In the genomic region with DNA sequence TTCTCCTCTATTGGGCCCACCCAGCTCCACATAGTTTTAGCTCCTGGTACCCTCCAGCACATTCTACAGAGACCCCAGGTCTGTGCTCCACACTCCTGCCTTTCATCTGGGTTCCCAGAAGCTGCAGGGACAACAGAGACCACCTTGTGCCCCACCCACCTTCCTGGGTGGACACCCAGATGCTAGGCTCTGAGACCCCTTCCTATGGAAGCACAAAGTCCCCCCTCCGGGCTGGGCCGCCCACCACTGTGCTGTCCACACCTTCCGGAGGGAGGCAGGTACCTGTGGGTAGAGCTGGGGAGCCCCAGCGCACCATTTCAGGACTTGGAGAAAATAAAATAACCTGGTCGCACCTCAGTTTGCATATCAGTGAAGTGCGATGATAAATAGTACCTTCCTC, we compare ENCODE assay signal across 14 cellular contexts.
A peak's percentile ranks its signal among the peaks of the same experiment; 100 is the strongest.
DNase-seq lines count a peak whose midpoint lies in the region; ATAC-seq and TF ChIP-seq lines count a peak whose summit lies in the region.
"Had no signal": no experiment of that assay in that cellular context is flagged by ENCODE, and none has a peak within 500 bp of the region (broad histone marks: within the 10 kb centered on the region; RNA-seq: fewer than 3 reads in every experiment).

No MANE protein-coding gene starts in this region.

- H3K4me1 Mint-ChIP-seq in activated naive CD8-positive, alpha-beta T cell treated with anti-CD3 and anti-CD28 coated beads, Interleukin-2, amount 50 U/mL, for 24 hours, result no peaks in the 10 kb centered on the region
- H3K4me1 Mint-ChIP-seq in activated naive CD8-positive, alpha-beta T cell treated with anti-CD3 and anti-CD28 coated beads for 36 hours, result no peaks in the 10 kb centered on the region
- peaks cover 31% of the 10 kb centered on the region for H3K4me1 Mint-ChIP-seq in glutamatergic neuron (ENCODE audit: low read depth, unreplicated experiment)
- H3K4me1 Mint-ChIP-seq: CD8-positive, alpha-beta memory T cell had no signal

- no peaks in the 10 kb centered on the region for H3K36me3 Mint-ChIP-seq in activated naive CD8-positive, alpha-beta T cell treated with anti-CD3 and anti-CD28 coated beads, Interleukin-2, amount 50 U/mL, for 24 hours (ENCODE audit: low read depth)
- H3K36me3 Mint-ChIP-seq in activated naive CD8-positive, alpha-beta T cell treated with anti-CD3 and anti-CD28 coated beads for 36 hours, result no peaks in the 10 kb centered on the region
- no peaks in the 10 kb centered on the region for H3K36me3 Mint-ChIP-seq in glutamatergic neuron (ENCODE audit: unreplicated experiment)
- H3K36me3 Mint-ChIP-seq: CD8-positive, alpha-beta memory T cell had no signal

- TF ChIP-seq CTCF in glutamatergic neuron (IDR thresholded peaks at IDR 0.05; ENCODE audit: partially characterized antibody, unreplicated experiment), result no peak

- H3K4me3 ChIP-seq in rectal smooth muscle tissue (ENCODE audit: low read length), result no peak overlapping the region
- H3K4me3 ChIP-seq: BLaER1, HAP-1 had no signal

- no peak overlapping the region for H3K27ac Mint-ChIP-seq in activated naive CD8-positive, alpha-beta T cell treated with anti-CD3 and anti-CD28 coated beads, Interleukin-2, amount 50 U/mL, for 24 hours
- no peak overlapping the region for H3K27ac Mint-ChIP-seq in activated naive CD8-positive, alpha-beta T cell treated with anti-CD3 and anti-CD28 coated beads for 36 hours
- no peak overlapping the region for H3K27ac Mint-ChIP-seq in glutamatergic neuron (ENCODE audit: unreplicated experiment)
- H3K27ac Mint-ChIP-seq: CD8-positive, alpha-beta memory T cell had no signal

- DNase-seq in activated naive CD8-positive, alpha-beta T cell treated with anti-CD3 and anti-CD28 coated beads, Interleukin-2, amount 50 U/mL, for 24 hours, result no peak
- DNase-seq in activated naive CD8-positive, alpha-beta T cell treated with anti-CD3 and anti-CD28 coated beads for 36 hours, result no peak
- no peak for DNase-seq in glutamatergic neuron
- DNase-seq in activated gamma-delta T cell treated with Interleukin-2 at 50 U/mL for 16 hours, result no peak
- DNase-seq in GM19240 (ENCODE audit: insufficient read length, low spot score), result no peak
- no peak for DNase-seq in superior temporal gyrus (ENCODE audit: extremely low spot score)
- DNase-seq: 8988T; AML-193; Caco-2; CD8-positive, alpha-beta memory T cell; GF-D8 had no signal

- no peak overlapping the region for H3K9ac ChIP-seq in rectal smooth muscle tissue (ENCODE audit: low read length)
- H3K9ac ChIP-seq: BLaER1 had no signal

- no peak overlapping the region for H3K4me3 Mint-ChIP-seq in activated naive CD8-positive, alpha-beta T cell treated with anti-CD3 and anti-CD28 coated beads, Interleukin-2, amount 50 U/mL, for 24 hours
- H3K4me3 Mint-ChIP-seq in activated naive CD8-positive, alpha-beta T cell treated with anti-CD3 and anti-CD28 coated beads for 36 hours, result no peak overlapping the region
- peak overlapping the region; percentile 71 for H3K4me3 Mint-ChIP-seq in glutamatergic neuron (ENCODE audit: unreplicated experiment)
- H3K4me3 Mint-ChIP-seq: CD8-positive, alpha-beta memory T cell had no signal

- peaks cover 53% of the 10 kb centered on the region for H3K27me3 Mint-ChIP-seq in activated naive CD8-positive, alpha-beta T cell treated with anti-CD3 and anti-CD28 coated beads, Interleukin-2, amount 50 U/mL, for 24 hours
- peaks cover 72% of the 10 kb centered on the region for H3K27me3 Mint-ChIP-seq in activated naive CD8-positive, alpha-beta T cell treated with anti-CD3 and anti-CD28 coated beads for 36 hours
- peaks cover 14% of the 10 kb centered on the region for H3K27me3 Mint-ChIP-seq in glutamatergic neuron (ENCODE audit: unreplicated experiment)

- H3K9me3 Mint-ChIP-seq in activated naive CD8-positive, alpha-beta T cell treated with anti-CD3 and anti-CD28 coated beads, Interleukin-2, amount 50 U/mL, for 24 hours, result no peaks in the 10 kb centered on the region
- H3K9me3 Mint-ChIP-seq in activated naive CD8-positive, alpha-beta T cell treated with anti-CD3 and anti-CD28 coated beads for 36 hours, result no peaks in the 10 kb centered on the region
- no peaks in the 10 kb centered on the region for H3K9me3 Mint-ChIP-seq in glutamatergic neuron (ENCODE audit: unreplicated experiment)
- H3K9me3 Mint-ChIP-seq: CD8-positive, alpha-beta memory T cell had no signal

- peaks cover 8% of the 10 kb centered on the region for H3K4me1 ChIP-seq in rectal smooth muscle tissue (ENCODE audit: control insufficient read depth, insufficient read depth, low read length)
- H3K4me1 ChIP-seq: BLaER1, Caco-2 had no signal

- peaks cover 5% of the 10 kb centered on the region for H3K27me3 ChIP-seq in rectal smooth muscle tissue (ENCODE audit: control insufficient read depth, insufficient read depth, low read length)

- H3K36me3 ChIP-seq in rectal smooth muscle tissue (ENCODE audit: control insufficient read depth, insufficient read depth, low read length), result no peaks in the 10 kb centered on the region
- H3K36me3 ChIP-seq: BLaER1, HAP-1 had no signal

- ATAC-seq in activated naive CD8-positive, alpha-beta T cell treated with anti-CD3 and anti-CD28 coated beads, Interleukin-2, amount 50 U/mL, for 24 hours, result peak; percentile 15

- H3K27ac ChIP-seq in rectal smooth muscle tissue (ENCODE audit: low read depth, low read length), result peak overlapping the region; percentile 14
- H3K27ac ChIP-seq: BLaER1 had no signal
